Comparison of ENCODE assay signal across 8 cellular contexts in genomic region chr17:9987779-9988585, GRCh38.
DNase-seq lines count a peak whose midpoint lies in the region; ATAC-seq and TF ChIP-seq lines count a peak whose summit lies in the region.

No MANE protein-coding gene starts in this region.

- no peak overlapping the region for H3K27ac Mint-ChIP-seq in activated naive CD4-positive, alpha-beta T cell treated with anti-CD3 and anti-CD28 coated beads, Interleukin-2, amount 10 ng/mL, durations not matched to agents 7 days and 5 days
- H3K27ac Mint-ChIP-seq in brain (peak overlapping the region in 1 of 5 experiments; percentile 72), type B pancreatic cell (no peak overlapping the region)

- H3K4me1 Mint-ChIP-seq in activated naive CD4-positive, alpha-beta T cell treated with anti-CD3 and anti-CD28 coated beads, Interleukin-2, amount 10 ng/mL, durations not matched to agents 7 days and 5 days: no peaks in the 10 kb centered on the region
- H3K4me1 Mint-ChIP-seq in brain (no peaks in the 10 kb centered on the region), type B pancreatic cell (ENCODE audit: unreplicated experiment) (no peaks in the 10 kb centered on the region)

- H3K36me3 Mint-ChIP-seq in activated naive CD4-positive, alpha-beta T cell treated with anti-CD3 and anti-CD28 coated beads, Interleukin-2, amount 10 ng/mL, durations not matched to agents 7 days and 5 days: no peaks in the 10 kb centered on the region
- peaks cover 4% of the 10 kb centered on the region for H3K36me3 Mint-ChIP-seq in brain
- no peaks in the 10 kb centered on the region for H3K36me3 Mint-ChIP-seq in type B pancreatic cell

- CTCF ChIA-PET in activated naive CD4-positive, alpha-beta T cell treated with anti-CD3 and anti-CD28 coated beads, Interleukin-2, amount 10 ng/mL, durations not matched to agents 7 days and 5 days (lab: Charles Lee): no interaction called here

- peak; percentile 30 for DNase-seq in activated naive CD4-positive, alpha-beta T cell treated with anti-CD3 and anti-CD28 coated beads, Interleukin-2, amount 10 ng/mL, durations not matched to agents 7 days and 5 days
- DNase-seq in activated naive CD4-positive, alpha-beta T cell treated with Interleukin-2 at 50 U/mL for 16 hours: no peak
- DNase-seq in NCI-H82 treated with DMSO at 0.1 percent for 48 hours (lab: John Stamatoyannopoulos, UW; ENCODE audit: unreplicated experiment): peak; percentile 25
- no peak for DNase-seq in kidney epithelial cell (ENCODE audit: low read depth)
- no peak for DNase-seq in type B pancreatic cell (ENCODE audit: extremely low spot score, unreplicated experiment)
- no peak for DNase-seq in NCI-H2081 (lab: John Stamatoyannopoulos, UW)

- H3K27me3 ChIP-seq in kidney epithelial cell (ENCODE audit: control insufficient read depth, insufficient read depth, low read length): no peaks in the 10 kb centered on the region

- H3K27me3 Mint-ChIP-seq in activated naive CD4-positive, alpha-beta T cell treated with anti-CD3 and anti-CD28 coated beads, Interleukin-2, amount 10 ng/mL, durations not matched to agents 7 days and 5 days: no peaks in the 10 kb centered on the region
- H3K27me3 Mint-ChIP-seq in brain (peaks cover 6% of the 10 kb centered on the region), type B pancreatic cell (peaks cover 3% of the 10 kb centered on the region)

- TF ChIP-seq CTCF in brain (conservative IDR thresholded peaks at IDR 0.05) (peak; percentile 57 to 83), kidney epithelial cell (IDR thresholded peaks at IDR 0.05; ENCODE audit: insufficient read depth, low read length, poor library complexity, severe bottlenecking) (peak; percentile 85), type B pancreatic cell (conservative IDR thresholded peaks at IDR 0.05) (peak; percentile 88)

- peaks cover 5% of the 10 kb centered on the region for H3K9me3 Mint-ChIP-seq in activated naive CD4-positive, alpha-beta T cell treated with anti-CD3 and anti-CD28 coated beads, Interleukin-2, amount 10 ng/mL, durations not matched to agents 7 days and 5 days
- peaks cover 0 to 13% (median 5%) of the 10 kb centered on the region in 5 experiments for H3K9me3 Mint-ChIP-seq in brain
- H3K9me3 Mint-ChIP-seq in type B pancreatic cell: peaks cover 5% of the 10 kb centered on the region

- H3K4me3 Mint-ChIP-seq in activated naive CD4-positive, alpha-beta T cell treated with anti-CD3 and anti-CD28 coated beads, Interleukin-2, amount 10 ng/mL, durations not matched to agents 7 days and 5 days: no peak overlapping the region
- H3K4me3 Mint-ChIP-seq in brain (no peak overlapping the region), type B pancreatic cell (no peak overlapping the region)

- H3K4me3 ChIP-seq in kidney epithelial cell (ENCODE audit: low read depth, low read length): no peak overlapping the region

- H3K36me3 ChIP-seq in kidney epithelial cell (ENCODE audit: control insufficient read depth, insufficient read depth, low read length): no peaks in the 10 kb centered on the region

- ATAC-seq in HG03095 (IDR thresholded peaks at IDR 0.05; ENCODE audit: unreplicated experiment): no peak

Comparison
In these comparisons a context has a peak if more than half of its experiments do, and no peak if none do; other contexts are left out.
1. DNase-seq: peak in activated naive CD4-positive, alpha-beta T cell treated with anti-CD3 and anti-CD28 coated beads, Interleukin-2, amount 10 ng/mL, durations not matched to agents 7 days and 5 days (single experiment) and NCI-H82 treated with DMSO at 0.1 percent for 48 hours (single experiment); none in activated naive CD4-positive, alpha-beta T cell treated with Interleukin-2 at 50 U/mL for 16 hours (single experiment), kidney epithelial cell (single experiment), type B pancreatic cell (single experiment) and NCI-H2081 (0 of 2).
2. Peak in every context shown above with its lines, with median percentiles within 50 percentile points of each other: CTCF ChIP-seq.